In the genomic region with DNA sequence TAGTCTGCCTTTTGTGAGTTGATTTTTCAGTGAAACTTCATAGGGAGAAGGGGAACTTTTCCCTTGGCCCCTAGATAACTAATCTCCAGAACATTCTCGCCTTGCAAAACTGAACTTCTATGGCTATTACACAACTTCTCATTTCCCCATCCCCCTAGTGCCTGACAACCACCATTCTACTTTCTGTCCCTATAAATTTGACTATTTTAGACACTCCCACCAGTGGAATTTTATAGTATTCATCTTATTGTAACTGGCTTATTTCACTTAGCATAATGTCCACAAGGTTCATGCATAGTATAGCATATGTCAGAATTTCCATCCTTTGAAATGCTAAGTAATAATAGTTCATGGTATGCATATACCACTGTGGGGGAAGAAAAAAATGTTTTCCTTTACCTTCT, we compare ENCODE assay signal across 17 cellular contexts. TPM values are rescaled to one million over a fixed set of nuclear protein-coding genes. Genes with fewer than 3 reads are reported as not detected.
DNase-seq lines count a peak whose midpoint lies in the region; ATAC-seq, FAIRE-seq and TF ChIP-seq lines count a peak whose summit lies in the region.
"Had no signal": no experiment of that assay in that cellular context is flagged by ENCODE, and none has a peak within 500 bp of the region (broad histone marks: within the 10 kb centered on the region; RNA-seq: fewer than 3 reads in every experiment).

No MANE protein-coding gene starts in this region.

- DNase-seq in HepG2 (ENCODE audit: low spot score): no peak
- no peak for DNase-seq in PC-9
- DNase-seq in left lung: no peak
- DNase-seq in upper lobe of left lung: no peak
- no peak for DNase-seq in globus pallidus (ENCODE audit: low spot score)
- no peak for DNase-seq in neural progenitor cell (ENCODE audit: low spot score)
- DNase-seq in ureter (ENCODE audit: low spot score): no peak
- DNase-seq: BE2C, NCI-H1092 treated with DMSO at 0.1 percent for 48 hours, NCI-H510A treated with DMSO at 0.1 percent for 48 hours, SHP77 treated with DMSO at 0.1 percent for 48 hours had no signal

- H3K36me3 ChIP-seq in liver (ENCODE audit: control insufficient read depth in 4 of 4, insufficient read depth in 3 of 4, low read depth in 1 of 4, low read length in 3 of 4): no peaks in the 10 kb centered on the region
- no peaks in the 10 kb centered on the region for H3K36me3 ChIP-seq in HepG2 (replicated peaks in 1 of 2; ENCODE audit: control insufficient read depth in 1 of 2, insufficient read depth in 2 of 2, low read length in 2 of 2)
- H3K36me3 ChIP-seq in PC-9 (ENCODE audit: low read depth): no peaks in the 10 kb centered on the region
- H3K36me3 ChIP-seq in left lung: no peaks in the 10 kb centered on the region
- H3K36me3 ChIP-seq in upper lobe of left lung: no peaks in the 10 kb centered on the region
- H3K36me3 ChIP-seq in neural progenitor cell: no peaks in the 10 kb centered on the region
- H3K36me3 ChIP-seq: BE2C, breast epithelium had no signal

- H3K4me1 Mint-ChIP-seq in neural progenitor cell: no peaks in the 10 kb centered on the region

- no peak overlapping the region for H3K27ac ChIP-seq in liver (ENCODE audit: low read depth in 1 of 2, low read length in 2 of 2)
- H3K27ac ChIP-seq in HepG2 (ENCODE audit: extremely low read length, insufficient read depth, low read length): no peak overlapping the region
- peak overlapping the region; percentile 56 for H3K27ac ChIP-seq in PC-9
- H3K27ac ChIP-seq in left lung: peak overlapping the region; percentile 22 to 77
- peak overlapping the region; percentile 5 to 70 (median 36) for H3K27ac ChIP-seq in upper lobe of left lung
- no peak overlapping the region for H3K27ac ChIP-seq in neural progenitor cell
- H3K27ac ChIP-seq: breast epithelium had no signal

- H3K79me2 ChIP-seq in HepG2 (ENCODE audit: insufficient read depth, low read length): no peaks in the 10 kb centered on the region
- no peaks in the 10 kb centered on the region for H3K79me2 ChIP-seq in PC-9 (ENCODE audit: low read depth)
- no peaks in the 10 kb centered on the region for H3K79me2 ChIP-seq in neural progenitor cell (ENCODE audit: low read depth)

- intact Hi-C loops in HepG2 (cut with micrococcal nuclease; ENCODE audit: unreplicated experiment) (no loop called here), PC-9 (cut with micrococcal nuclease; ENCODE audit: unreplicated experiment) (no loop called here), left lung (cut with DNase I) (no loop called here)

- ATAC-seq in HepG2 (no peak), left lung (peak; percentile 58), upper lobe of left lung (ENCODE audit: low FRiP score in 2 of 2) (peak in 1 of 2 donors; percentile 59)
- ATAC-seq: HCT116 had no signal

- peaks cover 16% of the 10 kb centered on the region; the same call in 1 of the 2 replicates for H3F3A ChIP-seq in PC-9 (ENCODE audit: insufficient read depth, low read depth)
- H3F3A ChIP-seq in neural progenitor cell (ENCODE audit: low read depth): no peaks in the 10 kb centered on the region

- H3K27me3 ChIP-seq in liver (ENCODE audit: control insufficient read depth in 4 of 4, insufficient read depth in 4 of 4, low read length in 3 of 4): no peaks in the 10 kb centered on the region
- peaks cover 0 to 1% of the 10 kb centered on the region in 2 experiments; a peak in 1 of 5 replicates for H3K27me3 ChIP-seq in HepG2 (ENCODE audit: control insufficient read depth in 1 of 2, insufficient read depth in 2 of 2, low read length in 2 of 2)
- no peaks in the 10 kb centered on the region for H3K27me3 ChIP-seq in PC-9 (ENCODE audit: insufficient read depth, low read depth)
- no peaks in the 10 kb centered on the region for H3K27me3 ChIP-seq in left lung
- H3K27me3 ChIP-seq in upper lobe of left lung: no peaks in the 10 kb centered on the region
- no peaks in the 10 kb centered on the region for H3K27me3 ChIP-seq in neural progenitor cell
- H3K27me3 ChIP-seq: BE2C, breast epithelium had no signal

- TF ChIP-seq POLR2A in HepG2 (IDR thresholded peaks at IDR 0.05; ENCODE audit: insufficient read depth in 1 of 2, low read depth in 2 of 2, low read length in 2 of 2) (no peak), upper lobe of left lung (IDR thresholded peaks at IDR 0.05) (no peak)

- H3K4me3 ChIP-seq in liver (ENCODE audit: low read depth in 1 of 3, low read length in 3 of 3): no peak overlapping the region
- no peak overlapping the region for H3K4me3 ChIP-seq in HepG2 (replicated peaks in 1 of 3; ENCODE audit: insufficient read depth in 1 of 3, low read depth in 2 of 3, low read length in 3 of 3)
- H3K4me3 ChIP-seq in PC-9: no peak overlapping the region
- H3K4me3 ChIP-seq in left lung: no peak overlapping the region
- H3K4me3 ChIP-seq in upper lobe of left lung: no peak overlapping the region
- H3K4me3 ChIP-seq in neural progenitor cell: no peak overlapping the region
- H3K4me3 ChIP-seq: breast epithelium, lung had no signal

- TF ChIP-seq CTCF in liver (IDR thresholded peaks at IDR 0.05; ENCODE audit: low read depth, low read length, missing input control): no peak
- no peak for TF ChIP-seq CTCF in HepG2 (CRISPR knock-in tag; IDR thresholded peaks at IDR 0.05)
- no peak for TF ChIP-seq CTCF in PC-9 (conservative IDR thresholded peaks at IDR 0.05)
- no peak for TF ChIP-seq CTCF in left lung (IDR thresholded peaks at IDR 0.05)
- no peak for TF ChIP-seq CTCF in upper lobe of left lung (IDR thresholded peaks at IDR 0.05)
- TF ChIP-seq CTCF in neural progenitor cell (IDR thresholded peaks at IDR 0.05): no peak

- no peak overlapping the region for H3K4me3 Mint-ChIP-seq in neural progenitor cell

- peaks cover 4% of the 10 kb centered on the region for H3K9me3 Mint-ChIP-seq in neural progenitor cell

- no peaks in the 10 kb centered on the region for H4K20me1 ChIP-seq in HepG2 (ENCODE audit: insufficient read depth, low read length)
- H4K20me1 ChIP-seq in PC-9 (ENCODE audit: insufficient read depth): no peaks in the 10 kb centered on the region
- H4K20me1 ChIP-seq in neural progenitor cell (ENCODE audit: low read depth): no peaks in the 10 kb centered on the region

- in situ Hi-C loops in HepG2 (cut with HindIII; ENCODE audit: extremely low pct_ligation_motif_present, low pct_unique_long_range_greater_than_20kb): no loop called here

- peaks cover 3% of the 10 kb centered on the region for H3K27me3 Mint-ChIP-seq in neural progenitor cell (ENCODE audit: insufficient read depth, low read depth)

- no peak overlapping the region for H3K4me2 ChIP-seq in HepG2 (ENCODE audit: low read depth, low read length)
- peak overlapping the region; percentile 43 for H3K4me2 ChIP-seq in PC-9
- no peak overlapping the region for H3K4me2 ChIP-seq in neural progenitor cell

- TF ChIP-seq RAD21 in liver (IDR thresholded peaks at IDR 0.05): no peak
- no peak for TF ChIP-seq RAD21 in HepG2 (CRISPR knock-in tag; IDR thresholded peaks at IDR 0.05)

- H3K9me3 ChIP-seq in liver (ENCODE audit: control insufficient read depth in 4 of 4, low read length in 3 of 4) (no peaks in the 10 kb centered on the region), HepG2 (ENCODE audit: low read length) (no peaks in the 10 kb centered on the region), PC-9 (ENCODE audit: insufficient read depth, low read depth) (no peaks in the 10 kb centered on the region), left lung (no peaks in the 10 kb centered on the region), upper lobe of left lung (no peaks in the 10 kb centered on the region), neural progenitor cell (ENCODE audit: low read depth) (no peaks in the 10 kb centered on the region)
- H3K9me3 ChIP-seq: BE2C, breast epithelium had no signal

- 39% methylated on average over 1 of the region's 1 CpG for WGBS in liver
- WGBS in HepG2 (ENCODE audit: low lambda C conversion rate): 7% methylated on average over 1 of the region's 1 CpG
- WGBS in upper lobe of left lung, 2 donors: 44 to 47% methylated on average over 1 of the region's 1 CpG

- no peak for FAIRE-seq in HepG2 (lab: Jason Lieb, UNC)
- FAIRE-seq: endometrium, GM18507 had no signal

- no TSS peak for BruUV-seq in HepG2 (replicated peaks; lab: Mats Ljungman, UMichigan)
- BruUV-seq in PC-9 (replicated peaks; lab: Mats Ljungman, UMichigan): no TSS peak

- H2AFZ ChIP-seq in HepG2 (ENCODE audit: low read length) (no peak overlapping the region), PC-9 (peak overlapping the region; percentile 53; the same call in 1 of the 2 replicates), neural progenitor cell (replicated peaks) (no peak overlapping the region)

- CTCF ChIA-PET in HepG2 (lab: Yijun Ruan, JAX; ENCODE audit: low intra/inter-chr PET ratio, low total read pairs): no interaction called here
- CTCF ChIA-PET in PC-9 (lab: Charles Lee): no interaction called here

- no peak overlapping the region for H3K9ac ChIP-seq in liver (ENCODE audit: low read depth in 1 of 2, low read length in 2 of 2)
- no peak overlapping the region for H3K9ac ChIP-seq in HepG2 (ENCODE audit: insufficient read depth, low read depth, low read length)
- no peak overlapping the region for H3K9ac ChIP-seq in neural progenitor cell

- no peaks in the 10 kb centered on the region for H3K36me3 Mint-ChIP-seq in neural progenitor cell

- no peaks in the 10 kb centered on the region for H3K9me2 ChIP-seq in PC-9 (ENCODE audit: insufficient read depth)

- no peaks in the 10 kb centered on the region for H3K4me1 ChIP-seq in liver (ENCODE audit: control insufficient read depth in 4 of 4, insufficient read depth in 4 of 4, low read length in 3 of 4)
- H3K4me1 ChIP-seq in HepG2 (ENCODE audit: insufficient read depth, low read length): no peaks in the 10 kb centered on the region
- H3K4me1 ChIP-seq in PC-9 (replicated peaks; ENCODE audit: insufficient read depth): peaks cover 18% of the 10 kb centered on the region
- peaks cover 0 to 36% of the 10 kb centered on the region in 2 donors for H3K4me1 ChIP-seq in left lung
- H3K4me1 ChIP-seq in upper lobe of left lung: peaks cover 0 to 15% (median 8%) of the 10 kb centered on the region in 4 donors
- no peaks in the 10 kb centered on the region for H3K4me1 ChIP-seq in neural progenitor cell
- H3K4me1 ChIP-seq: BE2C, breast epithelium had no signal

- TF ChIP-seq EP300 in HepG2 (IDR thresholded peaks at IDR 0.05; ENCODE audit: low read depth in 2 of 2, low read length in 2 of 2) (no peak), HepG2 (CRISPR knock-in tag; IDR thresholded peaks at IDR 0.05; ENCODE audit: borderline replicate concordance) (no peak), upper lobe of left lung (IDR thresholded peaks at IDR 0.05) (no peak)

- H3K27ac Mint-ChIP-seq in neural progenitor cell: no peak overlapping the region

- POLR2A ChIA-PET in HepG2 (lab: Yijun Ruan, JAX): no interaction called here
- POLR2A ChIA-PET in PC-9 (lab: Charles Lee; ENCODE audit: unreplicated experiment): no interaction called here

RNA-seq across cellular contexts. Expression of gene CPM, which starts 30.5 kb away (rescaled TPM):
- 10 to 100 TPM; 22.7 to 65.0 TPM for total RNA-seq in liver
- polyA plus RNA-seq in liver: 10 to 100 TPM; 14.2 to 25.4 TPM
- not detected in 2 replicates for total RNA-seq in HepG2 (2016; rRNA removed; fragmentation: Illumina TruSeq; extraction: Trizol)
- not detected in 2 replicates for total RNA-seq in HepG2 (2016; cell fraction: cytosol; rRNA removed; fragmentation: Illumina TruSeq; extraction: Trizol; ENCODE audit: low read depth)
- total RNA-seq in HepG2 (2016; cell fraction: insoluble cytoplasmic fraction; rRNA removed; fragmentation: Illumina TruSeq; extraction: Trizol): not detected in 2 replicates
- total RNA-seq in HepG2 (2016; cell fraction: membrane; rRNA removed; fragmentation: Illumina TruSeq; extraction: Trizol): not detected in 2 replicates
- not detected in 2 replicates for total RNA-seq in HepG2 (2016; cell fraction: nucleus; rRNA removed; fragmentation: Illumina TruSeq; extraction: Trizol)
- 0.13 TPM in 1 of 2 replicates, not detected in the other for polyA plus RNA-seq in HepG2 (2011; rRNA removed)
- 0.05 TPM in 2 replicates for polyA plus RNA-seq in HepG2 (2011; cell fraction: cytosol; rRNA removed)
- 0.02 TPM in 1 of 2 replicates, not detected in the other for polyA plus RNA-seq in HepG2 (2011; cell fraction: nucleus; rRNA removed)
- 0.15 and 0.16 TPM in 2 replicates for polyA plus RNA-seq in HepG2 (2012)
- not detected in 2 replicates for polyA plus RNA-seq in HepG2 (2016; cell fraction: cytosol; fragmentation: Illumina TruSeq; extraction: Trizol; ENCODE audit: low read depth)
- polyA plus RNA-seq in HepG2 (2016; cell fraction: insoluble cytoplasmic fraction; fragmentation: Illumina TruSeq; extraction: Trizol; ENCODE audit: low read depth): not detected in 2 replicates
- polyA plus RNA-seq in HepG2 (2016; cell fraction: membrane; fragmentation: Illumina TruSeq; extraction: Trizol; ENCODE audit: low read depth): not detected in 2 replicates
- polyA plus RNA-seq in HepG2 (2016; cell fraction: nucleus; fragmentation: Illumina TruSeq; extraction: Trizol; ENCODE audit: insufficient read depth, low read depth): not detected in 2 replicates
- polyA minus RNA-seq in HepG2 (2011; rRNA and poly(A)+ RNA removed; ENCODE audit: low replicate concordance): 0.76 and 42.1 TPM in 2 replicates
- 0.18 and 1.4 TPM in 2 replicates for polyA minus RNA-seq in HepG2 (2011; cell fraction: cytosol; rRNA and poly(A)+ RNA removed)
- polyA minus RNA-seq in HepG2 (2011; cell fraction: nucleus; rRNA and poly(A)+ RNA removed): under 0.01 and 0.13 TPM in 2 replicates
- total RNA-seq in PC-9 (2021): 4.2 and 4.6 TPM in 2 replicates
- total RNA-seq in left lung: 100 to 1,000 TPM; 194 to 708 TPM
- total RNA-seq in upper lobe of left lung: 100 to 1,000 TPM; 143 to 393 (median 303) TPM
- 0.02 and 0.28 TPM in 2 replicates for total RNA-seq in neural progenitor cell (ENCODE audit: low replicate concordance)
- total RNA-seq in ureter: 35.4 TPM

Comparison
In these comparisons a context has a peak if more than half of its experiments do, and no peak if none do; other contexts are left out.
1. H3K27ac ChIP-seq: peak in PC-9 (single experiment), left lung (2 of 2) and upper lobe of left lung (4 of 4); none in liver (0 of 2), HepG2 (single experiment) and neural progenitor cell (single experiment).